ENCODE assay signal across 17 cellular contexts in the genomic region with DNA sequence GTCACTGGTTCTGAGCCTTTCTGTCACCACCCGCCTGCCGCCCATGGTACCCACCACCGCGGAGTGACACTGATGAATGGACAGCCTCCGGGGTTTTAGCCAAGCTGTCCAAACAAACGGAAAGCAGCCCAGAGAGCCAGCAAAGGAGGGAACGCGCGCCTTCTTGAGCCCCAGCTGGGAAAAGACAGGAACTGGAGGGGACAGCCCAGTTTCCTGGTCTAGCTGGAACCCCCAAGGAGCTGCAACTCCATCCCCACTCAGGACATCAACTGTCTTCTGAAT. TPM values are rescaled to one million over a fixed set of nuclear protein-coding genes. Genes with fewer than 3 reads are reported as not detected.
DNase-seq lines count a peak whose midpoint lies in the region; ATAC-seq and TF ChIP-seq lines count a peak whose summit lies in the region.
"Had no signal": no experiment of that assay in that cellular context is flagged by ENCODE, and none has a peak within 500 bp of the region (broad histone marks: within the 10 kb centered on the region; RNA-seq: fewer than 3 reads in every experiment).

No MANE protein-coding gene starts in this region.

- CTCF ChIA-PET in activated CD8-positive, alpha-beta T cell treated with anti-CD3 and anti-CD28 coated beads, Interleukin-2, amount 10 ng/mL, durations not matched to agents 7 days and 5 days (lab: Charles Lee): no interaction called here

- no peak overlapping the region for H3K4me3 Mint-ChIP-seq in chondrocyte (ENCODE audit: unreplicated experiment)
- H3K4me3 Mint-ChIP-seq in activated CD4-positive, alpha-beta T cell treated with anti-CD3 and anti-CD28 coated beads, Interleukin-2, amount 10 ng/mL, durations not matched to agents 24 days and 14 days: no peak overlapping the region
- H3K4me3 Mint-ChIP-seq in activated CD8-positive, alpha-beta T cell treated with anti-CD3 and anti-CD28 coated beads, Interleukin-2, amount 10 ng/mL, durations not matched to agents 7 days and 5 days: no peak overlapping the region

- POLR2A ChIA-PET in activated CD8-positive, alpha-beta T cell treated with anti-CD3 and anti-CD28 coated beads, Interleukin-2, amount 10 ng/mL, durations not matched to agents 7 days and 5 days (lab: Charles Lee): no interaction called here

- peaks cover 21% of the 10 kb centered on the region for H3K4me1 Mint-ChIP-seq in chondrocyte (ENCODE audit: low read depth)
- H3K4me1 Mint-ChIP-seq in activated CD4-positive, alpha-beta T cell treated with anti-CD3 and anti-CD28 coated beads, Interleukin-2, amount 10 ng/mL, durations not matched to agents 24 days and 14 days: no peaks in the 10 kb centered on the region
- H3K4me1 Mint-ChIP-seq in activated CD8-positive, alpha-beta T cell treated with anti-CD3 and anti-CD28 coated beads, Interleukin-2, amount 10 ng/mL, durations not matched to agents 7 days and 5 days (ENCODE audit: low read depth): no peaks in the 10 kb centered on the region
- H3K4me1 Mint-ChIP-seq: CD14-positive monocyte had no signal

- peaks cover 9% of the 10 kb centered on the region for H3K36me3 Mint-ChIP-seq in chondrocyte (ENCODE audit: low read depth)
- no peaks in the 10 kb centered on the region for H3K36me3 Mint-ChIP-seq in activated CD4-positive, alpha-beta T cell treated with anti-CD3 and anti-CD28 coated beads, Interleukin-2, amount 10 ng/mL, durations not matched to agents 24 days and 14 days (ENCODE audit: low read depth)
- no peaks in the 10 kb centered on the region for H3K36me3 Mint-ChIP-seq in activated CD8-positive, alpha-beta T cell treated with anti-CD3 and anti-CD28 coated beads, Interleukin-2, amount 10 ng/mL, durations not matched to agents 7 days and 5 days (ENCODE audit: low read depth)
- H3K36me3 Mint-ChIP-seq: CD14-positive monocyte had no signal

- intact Hi-C loops in activated CD4-positive, alpha-beta T cell treated with anti-CD3 and anti-CD28 coated beads, Interleukin-2, amount 10 ng/mL, durations not matched to agents 24 days and 14 days (cut with micrococcal nuclease): no loop called here

- H3K9me3 Mint-ChIP-seq in chondrocyte (ENCODE audit: low read depth): no peaks in the 10 kb centered on the region
- H3K9me3 Mint-ChIP-seq in activated CD4-positive, alpha-beta T cell treated with anti-CD3 and anti-CD28 coated beads, Interleukin-2, amount 10 ng/mL, durations not matched to agents 24 days and 14 days: no peaks in the 10 kb centered on the region
- no peaks in the 10 kb centered on the region for H3K9me3 Mint-ChIP-seq in activated CD8-positive, alpha-beta T cell treated with anti-CD3 and anti-CD28 coated beads, Interleukin-2, amount 10 ng/mL, durations not matched to agents 7 days and 5 days (ENCODE audit: insufficient read depth)
- H3K9me3 Mint-ChIP-seq: CD14-positive monocyte had no signal

- no peak for ATAC-seq in activated CD8-positive, alpha-beta T cell treated with anti-CD3 and anti-CD28 coated beads, Interleukin-2, amount 10 ng/mL, durations not matched to agents 7 days and 5 days
- no peak for ATAC-seq in GM18868 (IDR thresholded peaks at IDR 0.05; ENCODE audit: unreplicated experiment)
- ATAC-seq: HCT116 had no signal

- no peak overlapping the region for H3K27ac Mint-ChIP-seq in chondrocyte (ENCODE audit: unreplicated experiment)
- H3K27ac Mint-ChIP-seq in activated CD4-positive, alpha-beta T cell treated with anti-CD3 and anti-CD28 coated beads, Interleukin-2, amount 10 ng/mL, durations not matched to agents 24 days and 14 days: no peak overlapping the region
- H3K27ac Mint-ChIP-seq in activated CD8-positive, alpha-beta T cell treated with anti-CD3 and anti-CD28 coated beads, Interleukin-2, amount 10 ng/mL, durations not matched to agents 7 days and 5 days: no peak overlapping the region
- H3K27ac Mint-ChIP-seq: CD14-positive monocyte had no signal

- peak; percentile 35 for DNase-seq in NCI-H748 (lab: John Stamatoyannopoulos, UW; ENCODE audit: unreplicated experiment)
- DNase-seq in NCI-H748 treated with DMSO at 0.1 percent for 48 hours (lab: John Stamatoyannopoulos, UW): no peak
- DNase-seq in NCI-H146 (lab: John Stamatoyannopoulos, UW): peak; percentile 83
- no peak for DNase-seq in chondrocyte (ENCODE audit: low spot score)
- no peak for DNase-seq in A172 (ENCODE audit: low spot score)
- no peak for DNase-seq in activated CD4-positive, alpha-beta T cell treated with anti-CD3 and anti-CD28 coated beads, Interleukin-2, amount 10 ng/mL, durations not matched to agents 24 days and 14 days
- no peak for DNase-seq in activated CD8-positive, alpha-beta T cell treated with anti-CD3 and anti-CD28 coated beads, Interleukin-2, amount 10 ng/mL, durations not matched to agents 7 days and 5 days
- DNase-seq: Caco-2; MG63; NCI-H1105; NCI-H2029; NCI-H524; NK-92 treated with Interleukin-12 subunit alpha and Interleukin-12 subunit beta, amount 100 ng/mL, for 24 hours; T-helper 9 cell had no signal

- peak; percentile 15 for TF ChIP-seq CTCF in chondrocyte (IDR thresholded peaks at IDR 0.05)

- peaks cover 19% of the 10 kb centered on the region for H3K27me3 Mint-ChIP-seq in chondrocyte (ENCODE audit: low read depth)
- peaks cover 5% of the 10 kb centered on the region for H3K27me3 Mint-ChIP-seq in activated CD4-positive, alpha-beta T cell treated with anti-CD3 and anti-CD28 coated beads, Interleukin-2, amount 10 ng/mL, durations not matched to agents 24 days and 14 days
- H3K27me3 Mint-ChIP-seq in activated CD8-positive, alpha-beta T cell treated with anti-CD3 and anti-CD28 coated beads, Interleukin-2, amount 10 ng/mL, durations not matched to agents 7 days and 5 days (ENCODE audit: low read depth): peaks cover 15% of the 10 kb centered on the region

RNA-seq across cellular contexts. Expression of gene SHISAL1, which starts 33.8 kb away (rescaled TPM):
- 7.5 to 20.9 TPM (median 8.3 TPM) in 3 replicates for total RNA-seq in chondrocyte
- 2.6 and 3.1 TPM in 2 replicates for total RNA-seq in A172 (2014; rRNA removed; shearing (Covaris generic))
- total RNA-seq in activated CD4-positive, alpha-beta T cell treated with anti-CD3 and anti-CD28 coated beads, Interleukin-2, amount 10 ng/mL, durations not matched to agents 24 days and 14 days: not detected in 2 replicates
- total RNA-seq in activated CD8-positive, alpha-beta T cell treated with anti-CD3 and anti-CD28 coated beads, Interleukin-2, amount 10 ng/mL, durations not matched to agents 7 days and 5 days: not detected
- total RNA-seq: Caco-2 had no signal

Comparison
In these comparisons a context has a peak if more than half of its experiments do, and no peak if none do; other contexts are left out.
1. DNase-seq: peak in NCI-H748 (single experiment) and NCI-H146 (single experiment); none in NCI-H748 treated with DMSO at 0.1 percent for 48 hours (single experiment), chondrocyte (single experiment), A172 (single experiment), activated CD4-positive, alpha-beta T cell treated with anti-CD3 and anti-CD28 coated beads, Interleukin-2, amount 10 ng/mL, durations not matched to agents 24 days and 14 days (single experiment) and activated CD8-positive, alpha-beta T cell treated with anti-CD3 and anti-CD28 coated beads, Interleukin-2, amount 10 ng/mL, durations not matched to agents 7 days and 5 days (single experiment).